In genomic region chr13:69279213-69279612, GRCh38 we compare ENCODE assay signal across 21 cellular contexts.
DNase-seq lines count a peak whose midpoint lies in the region; ATAC-seq, FAIRE-seq and TF ChIP-seq lines count a peak whose summit lies in the region.
"Had no signal": no experiment of that assay in that cellular context is flagged by ENCODE, and none has a peak within 500 bp of the region (broad histone marks: within the 10 kb centered on the region; RNA-seq: fewer than 3 reads in every experiment).

No MANE protein-coding gene starts in this region.

- CTCF ChIA-PET in GM12878 (lab: Yijun Ruan, JAX) = interaction anchor here (0.7 kb wide), 1 partner anchor 444 kb away, joined by 3 read pairs; no protein-coding TSS in a partner anchor
- CTCF ChIA-PET in Caco-2 (lab: Charles Lee) = no interaction called here

- H3K4me3 Mint-ChIP-seq in Caco-2 (ENCODE audit: unreplicated experiment) = no peak overlapping the region
- H3K4me3 Mint-ChIP-seq: CD4-positive, alpha-beta memory T cell; HFFc6 had no signal

- peak; percentile 40 for DNase-seq in MM.1S
- no peak for DNase-seq in GM12878 (ENCODE audit: low read depth, low spot score)
- no peak for DNase-seq in Caco-2
- no peak for DNase-seq in NCI-H128 (lab: John Stamatoyannopoulos, UW; ENCODE audit: unreplicated experiment)
- no peak for DNase-seq in LoVo (ENCODE audit: low spot score)
- DNase-seq: 8988T; C1 segment of cervical spinal cord; CD4-positive, alpha-beta memory T cell; COR-L47; DMS153; DND-41; GOT3; HFFc6 had no signal

- ATAC-seq in GM18868 (IDR thresholded peaks at IDR 0.05; ENCODE audit: unreplicated experiment) (peak; percentile 69), HG02798 (IDR thresholded peaks at IDR 0.05; ENCODE audit: poor library complexity, unreplicated experiment) (peak; percentile 50), GM12878 (peak; percentile 63)

- H3K9ac ChIP-seq in MM.1S (ENCODE audit: low read length) (no peak overlapping the region), GM12878 (ENCODE audit: control insufficient read depth, insufficient read depth, low read length) (no peak overlapping the region)

- H3K27me3 ChIP-seq in MM.1S (replicated peaks; ENCODE audit: insufficient read depth, low read length) (no peaks in the 10 kb centered on the region), GM12878 (replicated peaks in 1 of 2; ENCODE audit: control insufficient read depth in 2 of 2, insufficient read depth in 2 of 2, low read length in 1 of 2) (no peaks in the 10 kb centered on the region), Caco-2 (replicated peaks; ENCODE audit: control insufficient read depth, insufficient read depth, low read length) (no peaks in the 10 kb centered on the region)

- no peak for TF ChIP-seq RAD21 in GM12878 (IDR thresholded peaks at IDR 0.05; ENCODE audit: insufficient read depth, low read depth, low read length)

- H3K4me3 ChIP-seq in MM.1S (ENCODE audit: low read length) (no peak overlapping the region), GM12878 (no peak overlapping the region), Caco-2 (ENCODE audit: low read depth, low read length) (no peak overlapping the region)
- H3K4me3 ChIP-seq: HAP-1 had no signal

- H3K27ac Mint-ChIP-seq in Caco-2 (ENCODE audit: unreplicated experiment) = no peak overlapping the region
- H3K27ac Mint-ChIP-seq: CD4-positive, alpha-beta memory T cell; HFFc6 had no signal

- RAD21 ChIA-PET in GM12878 (lab: Charles Lee; ENCODE audit: unreplicated experiment) = no interaction called here

- no peaks in the 10 kb centered on the region for H3K27me3 Mint-ChIP-seq in Caco-2 (ENCODE audit: insufficient read depth, unreplicated experiment)
- H3K27me3 Mint-ChIP-seq: CD4-positive, alpha-beta memory T cell had no signal

- H3K4me2 ChIP-seq in MM.1S (ENCODE audit: low read depth, low read length) (no peak overlapping the region), GM12878 (ENCODE audit: control insufficient read depth, insufficient read depth) (no peak overlapping the region)

- H3K79me2 ChIP-seq in MM.1S (ENCODE audit: low read length) = no peaks in the 10 kb centered on the region
- H3K79me2 ChIP-seq in GM12878 (ENCODE audit: control insufficient read depth, insufficient read depth, low read length) = no peaks in the 10 kb centered on the region

- intact Hi-C loops in GM12878 (cut with micrococcal nuclease; ENCODE audit: unreplicated experiment) (no loop called here), Caco-2 (cut with micrococcal nuclease; ENCODE audit: unreplicated experiment) (no loop called here)

- H3F3A ChIP-seq in MM.1S (ENCODE audit: insufficient read depth, low read length) = no peaks in the 10 kb centered on the region

- no TSS peak for BruUV-seq in GM12878 (replicated peaks; lab: Mats Ljungman, UMichigan)
- BruUV-seq in Caco-2 (replicated peaks; lab: Mats Ljungman, UMichigan) = no TSS peak

- H3K4me1 ChIP-seq in MM.1S (ENCODE audit: low read length) (no peaks in the 10 kb centered on the region), GM12878 (ENCODE audit: control insufficient read depth, insufficient read depth, low read length) (no peaks in the 10 kb centered on the region), Caco-2 (0 out of 2 replicates have a peak, but pooled peaks cover under 1% of the 10 kb centered on the region)
- H3K4me1 ChIP-seq: HAP-1 had no signal

- H4K20me1 ChIP-seq in MM.1S (ENCODE audit: insufficient read depth, low read length) = no peaks in the 10 kb centered on the region
- H4K20me1 ChIP-seq in GM12878 (ENCODE audit: control insufficient read depth, insufficient read depth) = no peaks in the 10 kb centered on the region

- no peaks in the 10 kb centered on the region for H3K9me3 Mint-ChIP-seq in Caco-2 (ENCODE audit: unreplicated experiment)

- H3K4me1 Mint-ChIP-seq in Caco-2 (ENCODE audit: low read depth, unreplicated experiment) = no peaks in the 10 kb centered on the region
- H3K4me1 Mint-ChIP-seq: CD4-positive, alpha-beta memory T cell had no signal

- H3K27ac ChIP-seq in MM.1S (ENCODE audit: low read length) (no peak overlapping the region), GM12878 (ENCODE audit: control insufficient read depth, insufficient read depth) (no peak overlapping the region)

- SMC1A ChIA-PET in GM12878 (lab: Charles Lee; ENCODE audit: uncharacterized antibody, unreplicated experiment) = interaction anchor here (1.5 kb wide), 1 partner anchor 13 kb away, joined by 6 read pairs; no protein-coding TSS in a partner anchor

- in situ Hi-C loops in GM12878 (cut with MboI) = no loop called here

- H3K9me2 ChIP-seq in MM.1S (replicated peaks; ENCODE audit: insufficient read depth, low read length) = no peaks in the 10 kb centered on the region

- no peak for FAIRE-seq in GM12878 (lab: Jason Lieb, UNC)
- FAIRE-seq: G401.6, GM12891, GM18507, GM19239, H54 had no signal

- no peak for TF ChIP-seq POLR2A in GM12878 (IDR thresholded peaks at IDR 0.05; ENCODE audit: low read depth, low read length)

- H3K9me3 ChIP-seq in MM.1S (replicated peaks; ENCODE audit: insufficient read depth, low read length) (no peaks in the 10 kb centered on the region), GM12878 (replicated peaks; ENCODE audit: control insufficient read depth, insufficient read depth, low read length) (no peaks in the 10 kb centered on the region), Caco-2 (no peaks in the 10 kb centered on the region)
- H3K9me3 ChIP-seq: HAP-1 had no signal

- no peak for TF ChIP-seq CTCF in MM.1S (IDR thresholded peaks at IDR 0.05; ENCODE audit: low read length)
- no peak for TF ChIP-seq CTCF in GM12878 (IDR thresholded peaks at IDR 0.05 in 2 of 3, conservative IDR thresholded peaks at IDR 0.05 in 1 of 3; ENCODE audit: control insufficient read depth in 2 of 3, extremely low read depth in 1 of 3, insufficient read depth in 1 of 3, low read depth in 3 of 3, low read length in 3 of 3)
- no peak for TF ChIP-seq CTCF in Caco-2 (IDR thresholded peaks at IDR 0.05; ENCODE audit: insufficient read depth in 1 of 2, low read depth in 1 of 2, low read length in 1 of 2, severe bottlenecking in 1 of 2, unreplicated experiment in 1 of 2)

- H3K36me3 Mint-ChIP-seq in Caco-2 (ENCODE audit: insufficient read depth, unreplicated experiment) = no peaks in the 10 kb centered on the region
- H3K36me3 Mint-ChIP-seq: CD4-positive, alpha-beta memory T cell had no signal

- H3K36me3 ChIP-seq in MM.1S (replicated peaks; ENCODE audit: insufficient read depth, low read length) = no peaks in the 10 kb centered on the region
- no peaks in the 10 kb centered on the region for H3K36me3 ChIP-seq in GM12878 (ENCODE audit: control insufficient read depth in 2 of 2, insufficient read depth in 2 of 2, low read length in 1 of 2)
- no peaks in the 10 kb centered on the region for H3K36me3 ChIP-seq in Caco-2 (ENCODE audit: control insufficient read depth, insufficient read depth, low read length)
- H3K36me3 ChIP-seq: HAP-1 had no signal

- POLR2A ChIA-PET in GM12878 (lab: Charles Lee) = interaction anchor here (0.6 kb wide), 1 partner anchor 25 kb away, joined by 3 read pairs; no protein-coding TSS in a partner anchor
- POLR2A ChIA-PET in Caco-2 (lab: Charles Lee) = no interaction called here

- H2AFZ ChIP-seq in MM.1S (ENCODE audit: low read length) = no peak overlapping the region
- no peak overlapping the region for H2AFZ ChIP-seq in GM12878 (ENCODE audit: control insufficient read depth, low read depth, low read length)

- TF ChIP-seq EP300 in GM12878 (IDR thresholded peaks at IDR 0.05; ENCODE audit: borderline replicate concordance in 1 of 2, control insufficient read depth in 1 of 2, low read depth in 2 of 2, low read length in 2 of 2) = no peak

TF ChIP-seq in GM12878, 131 proteins besides CTCF, POLR2A, EP300 and RAD21:
- TF ChIP-seq FOS (IDR thresholded peaks at IDR 0.05; ENCODE audit: borderline replicate concordance, extremely low read depth, insufficient read length) (no peak), MAX (IDR thresholded peaks at IDR 0.05; ENCODE audit: low read depth, low read length) (no peak), ZNF24 (IDR thresholded peaks at IDR 0.05) (peak; percentile 86), MTA2 (IDR thresholded peaks at IDR 0.05; ENCODE audit: low read depth) (peak; percentile 64)
